15 cellular contexts compared by ENCODE assay signal in genomic region chr16:57192720-57193486, GRCh38. TPM values are rescaled to one million over a fixed set of nuclear protein-coding genes. Genes with fewer than 3 reads are reported as not detected.
DNase-seq lines count a peak whose midpoint lies in the region; ATAC-seq and TF ChIP-seq lines count a peak whose summit lies in the region.
"Had no signal": no experiment of that assay in that cellular context is flagged by ENCODE, and none has a peak within 500 bp of the region (broad histone marks: within the 10 kb centered on the region; RNA-seq: fewer than 3 reads in every experiment).

No MANE protein-coding gene starts in this region.

- TF ChIP-seq CTCF in AG04450 (IDR thresholded peaks at IDR 0.05; ENCODE audit: low read depth, low read length): no peak

- no peak for ATAC-seq in HG03342 (IDR thresholded peaks at IDR 0.05; ENCODE audit: unreplicated experiment)
- ATAC-seq in HG02870 (IDR thresholded peaks at IDR 0.05; ENCODE audit: unreplicated experiment): no peak
- ATAC-seq: activated T-cell treated with anti-CD3 and anti-CD28 coated beads, Interleukin-2, amount 50 U/mL, for 4 hours; T-cell had no signal

- POLR2A ChIA-PET in AG04450 (lab: Yijun Ruan, JAX): interaction anchor here (0.8 kb wide), 1 partner anchor 240 kb away, joined by 4 read pairs; no protein-coding TSS in a partner anchor

- CTCF ChIA-PET in AG04450 (lab: Charles Lee): no interaction called here

- H3K27ac ChIP-seq in AG04450 (ENCODE audit: low read depth, low read length): peak overlapping the region; percentile 87

- H3K4me3 ChIP-seq in AG04450 (ENCODE audit: low read depth, low read length): no peak overlapping the region

- no peaks in the 10 kb centered on the region for H3K27me3 ChIP-seq in AG04450 (ENCODE audit: control insufficient read depth, insufficient read depth, low read length)

- DNase-seq in AG04450 (ENCODE audit: low read depth, low spot score) (no peak), HCEC 1CT (peak; percentile 26), astrocyte of the hippocampus (ENCODE audit: low read depth, low spot score) (peak; percentile 43), kidney tubule cell (ENCODE audit: low spot score) (peak; percentile 39), retina (no peak), AG08396 (ENCODE audit: low spot score) (no peak)
- DNase-seq: activated CD4-positive, alpha-beta T cell treated with anti-CD3 and anti-CD28 coated beads for 1 hour; activated T-cell treated with anti-CD3 and anti-CD28 coated beads, Interleukin-2, amount 50 U/mL, for 4 hours; aorta; endodermal cell; occipital lobe; stimulated activated CD4-positive, alpha-beta T cell treated with anti-CD3 and anti-CD28 coated beads, Interleukin-2, amount 100 ng/mL, for 24 hours; T-cell had no signal

- no peaks in the 10 kb centered on the region for H3K9me3 ChIP-seq in AG04450 (ENCODE audit: control insufficient read depth, insufficient read depth, low read length)

RNA-seq across cellular contexts. Expression of gene RSPRY1, which starts 6.8 kb away (rescaled TPM):
- polyA plus RNA-seq in AG04450 (2011; rRNA removed): 54.3 and 63.8 TPM in 2 replicates
- 109 and 115 TPM in 2 replicates for polyA minus RNA-seq in AG04450 (2011; rRNA and poly(A)+ RNA removed)

RNA-seq across cellular contexts. Expression of gene PSME3IP1, which starts 7.1 kb away (rescaled TPM):
- 68.9 and 70.5 TPM in 2 replicates for polyA plus RNA-seq in AG04450 (2011; rRNA removed)
- 55.0 and 72.9 TPM in 2 replicates for polyA minus RNA-seq in AG04450 (2011; rRNA and poly(A)+ RNA removed)

RNA-seq across cellular contexts. Expression of gene ARL2BP, which starts 52.2 kb away (rescaled TPM):
- 84.7 and 107 TPM in 2 replicates for polyA plus RNA-seq in AG04450 (2011; rRNA removed)
- polyA minus RNA-seq in AG04450 (2011; rRNA and poly(A)+ RNA removed): 41.9 and 52.2 TPM in 2 replicates

Comparison
In these comparisons a context has a peak if more than half of its experiments do, and no peak if none do; other contexts are left out.
1. DNase-seq: peak in HCEC 1CT (single experiment), astrocyte of the hippocampus (single experiment) and kidney tubule cell (single experiment); none in AG04450 (single experiment), retina (single experiment) and AG08396 (single experiment).